In genomic region chr4:118557298-118557851, GRCh38 we compare ENCODE assay signal across 9 cellular contexts.
DNase-seq lines count a peak whose midpoint lies in the region; ATAC-seq and TF ChIP-seq lines count a peak whose summit lies in the region.
"Had no signal": no experiment of that assay in that cellular context is flagged by ENCODE, and none has a peak within 500 bp of the region (broad histone marks: within the 10 kb centered on the region; RNA-seq: fewer than 3 reads in every experiment).

No MANE protein-coding gene starts in this region.

- no peak overlapping the region for H3K27ac Mint-ChIP-seq in activated T-helper 17 cell treated with anti-CD3 and anti-CD28 coated beads, Interleukin-2, amount 50 U/mL, for 72 hours

- H2AK5ac ChIP-seq in IMR-90 (ENCODE audit: low read depth, low read length), result no peak overlapping the region

- H3K9me3 Mint-ChIP-seq in activated T-helper 17 cell treated with anti-CD3 and anti-CD28 coated beads, Interleukin-2, amount 50 U/mL, for 72 hours, result no peaks in the 10 kb centered on the region

- H3K9me1 ChIP-seq in IMR-90 (ENCODE audit: insufficient read depth, low read length), result no peaks in the 10 kb centered on the region

- H3K27ac ChIP-seq in IMR-90 (ENCODE audit: insufficient read depth, low read length) (no peak overlapping the region), RWPE1 (no peak overlapping the region)

- H2BK120ac ChIP-seq in IMR-90 (ENCODE audit: low read depth, low read length), result 0 out of 2 replicates have a peak overlapping the region, but pooled peaks have one; percentile 40

- H3K4me3 ChIP-seq in IMR-90 (ENCODE audit: insufficient read depth, low read depth, low read length) (no peak overlapping the region), fibroblast of villous mesenchyme (ENCODE audit: low read depth, low read length) (no peak overlapping the region)

- no peak overlapping the region for H3K18ac ChIP-seq in IMR-90 (ENCODE audit: low read depth, low read length)

- no peak overlapping the region for H3K14ac ChIP-seq in IMR-90 (replicated peaks; ENCODE audit: low read depth, low read length)

- dilution Hi-C loops in IMR-90 (cut with HindIII; ENCODE audit: low sequenced_read_pairs, unreplicated experiment), result no loop called here

- H2AFZ ChIP-seq in IMR-90 (replicated peaks; ENCODE audit: low read length, poor library complexity), result no peak overlapping the region

- in situ Hi-C loops in IMR-90 (cut with MboI; ENCODE audit: low sequenced_read_pairs), result no loop called here

- H2BK15ac ChIP-seq in IMR-90 (ENCODE audit: low read depth, low read length), result 0 out of 3 replicates have a peak overlapping the region, but pooled peaks have one; percentile 48

- H4K20me1 ChIP-seq in IMR-90 (ENCODE audit: insufficient read depth, low read length), result no peaks in the 10 kb centered on the region

- H3K27me3 ChIP-seq in IMR-90 (ENCODE audit: control insufficient read depth, insufficient read depth, low read length), result no peaks in the 10 kb centered on the region

- no peaks in the 10 kb centered on the region for H3K36me3 Mint-ChIP-seq in activated T-helper 17 cell treated with anti-CD3 and anti-CD28 coated beads, Interleukin-2, amount 50 U/mL, for 72 hours (ENCODE audit: low read depth)

- no peaks in the 10 kb centered on the region for H3K9me3 ChIP-seq in IMR-90 (ENCODE audit: control insufficient read depth, insufficient read depth, low read length)

- H3K79me1 ChIP-seq in IMR-90 (ENCODE audit: low read depth in 1 of 2, low read length in 2 of 2), result no peaks in the 10 kb centered on the region

- DNase-seq in DMS153 (lab: John Stamatoyannopoulos, UW) (peak; percentile 88), IMR-90 (peak; percentile 62), RWPE1 (ENCODE audit: low spot score) (peak; percentile 1), fibroblast of villous mesenchyme (ENCODE audit: low read depth) (peak; percentile 19)
- no peak for DNase-seq in activated CD8-positive, alpha-beta memory T cell treated with anti-CD3 and anti-CD28 coated beads, Interleukin-2, amount 50 U/mL, for 48 hours
- DNase-seq in stimulated activated CD4-positive, alpha-beta T cell treated with anti-CD3 and anti-CD28 coated beads, Interleukin-15, amount 100 ng/mL, for 24 hours, result no peak
- DNase-seq: head of caudate nucleus had no signal

- CTCF ChIA-PET in IMR-90 (lab: Yijun Ruan, JAX), result no interaction called here
- CTCF ChIA-PET in RWPE1 (lab: Yijun Ruan, JAX), result no interaction called here

- H3K4me1 Mint-ChIP-seq in activated T-helper 17 cell treated with anti-CD3 and anti-CD28 coated beads, Interleukin-2, amount 50 U/mL, for 72 hours, result no peaks in the 10 kb centered on the region

- 0 out of 2 replicates have a peak overlapping the region, but pooled peaks have one; percentile 6 for H3K56ac ChIP-seq in IMR-90 (ENCODE audit: extremely low read depth, insufficient read depth, low read length)

- no peak overlapping the region for H2AK9ac ChIP-seq in IMR-90 (replicated peaks; ENCODE audit: low read depth, low read length, poor library complexity)

- POLR2A ChIA-PET in IMR-90 (lab: Charles Lee; ENCODE audit: unreplicated experiment) (no interaction called here), RWPE1 (lab: Yijun Ruan, JAX; ENCODE audit: low non-redundant PET) (no interaction called here)

- H4K5ac ChIP-seq in IMR-90 (ENCODE audit: low read depth, low read length), result no peak overlapping the region

- no peak overlapping the region for H2BK5ac ChIP-seq in IMR-90 (ENCODE audit: low read depth, low read length, poor library complexity, severe bottlenecking)

- WGBS in IMR-90 (ENCODE audit: extremely low coverage in 2 of 2, insufficient read length in 1 of 2), 2 experiments, result 20% methylated on average over 1 of the region's 8 CpGs; no CpG with 5 or more reads in 1 of the 2 experiments

- no peak overlapping the region for H3K4ac ChIP-seq in IMR-90 (ENCODE audit: low read depth, low read length)

- H3K23ac ChIP-seq in IMR-90 (ENCODE audit: low read depth, low read length), result 0 out of 2 replicates have a peak overlapping the region, but pooled peaks have one; percentile 9

- 0 out of 2 replicates have a peak, but pooled peaks have one; percentile 24 for ATAC-seq in IMR-90 (ENCODE audit: low read depth)
- ATAC-seq in HG03565 (IDR thresholded peaks at IDR 0.05; ENCODE audit: unreplicated experiment), result no peak
- ATAC-seq in activated T-helper 17 cell treated with anti-CD3 and anti-CD28 coated beads, Interleukin-2, amount 50 U/mL, for 72 hours (replicated peaks), result no peak

- no peak for TF ChIP-seq POLR2A in IMR-90 (IDR thresholded peaks at IDR 0.05; ENCODE audit: low read depth, low read length)

- no peaks in the 10 kb centered on the region; the same call in 1 of the 2 replicates for H3K4me1 ChIP-seq in IMR-90 (ENCODE audit: control insufficient read depth, insufficient read depth, low read length)

- H4K91ac ChIP-seq in IMR-90 (ENCODE audit: insufficient read depth, low read depth, low read length), result no peak overlapping the region

- BruUV-seq in IMR-90 (replicated peaks; lab: Mats Ljungman, UMichigan), result no TSS peak

- no peaks in the 10 kb centered on the region for H3K36me3 ChIP-seq in IMR-90 (ENCODE audit: control insufficient read depth, insufficient read depth, low read length)

- no peak for TF ChIP-seq RAD21 in IMR-90 (IDR thresholded peaks at IDR 0.05; ENCODE audit: low read length)

- no peak overlapping the region for H4K8ac ChIP-seq in IMR-90 (ENCODE audit: low read depth in 2 of 2, low read length in 2 of 2)

- no peak overlapping the region for H3K4me3 Mint-ChIP-seq in activated T-helper 17 cell treated with anti-CD3 and anti-CD28 coated beads, Interleukin-2, amount 50 U/mL, for 72 hours

- intact Hi-C loops in IMR-90 (cut with micrococcal nuclease), result no loop called here

- H3K4me2 ChIP-seq in IMR-90 (ENCODE audit: low read depth, low read length), result no peak overlapping the region

- H3K27me3 Mint-ChIP-seq in activated T-helper 17 cell treated with anti-CD3 and anti-CD28 coated beads, Interleukin-2, amount 50 U/mL, for 72 hours, result peaks cover 16% of the 10 kb centered on the region

- H2BK20ac ChIP-seq in IMR-90 (ENCODE audit: low read depth, low read length), result 0 out of 2 replicates have a peak overlapping the region, but pooled peaks have one; percentile 45

- H3K9ac ChIP-seq in IMR-90 (ENCODE audit: low read depth, low read length), result no peak overlapping the region

- TF ChIP-seq CTCF in IMR-90 (conservative IDR thresholded peaks at IDR 0.05; ENCODE audit: low read depth, low read length), result no peak
- no peak for TF ChIP-seq CTCF in RWPE1 (conservative IDR thresholded peaks at IDR 0.05; ENCODE audit: low read depth)
- no peak for TF ChIP-seq CTCF in fibroblast of villous mesenchyme (IDR thresholded peaks at IDR 0.05; ENCODE audit: insufficient read depth, low read depth, low read length)

TF ChIP-seq in IMR-90, 13 proteins besides CTCF, POLR2A, EP300 and RAD21:
- TF ChIP-seq NFE2L2 (IDR thresholded peaks at IDR 0.05; ENCODE audit: low read depth, low read length), result no peak
- no peak for TF ChIP-seq BHLHE40 (IDR thresholded peaks at IDR 0.05; ENCODE audit: low read depth, low read length)
- no peak for TF ChIP-seq MAFK (IDR thresholded peaks at IDR 0.05; ENCODE audit: low read depth, low read length)
- TF ChIP-seq MAZ (IDR thresholded peaks at IDR 0.05; ENCODE audit: borderline replicate concordance, low read depth, low read length), result no peak
- TF ChIP-seq RCOR1 (IDR thresholded peaks at IDR 0.05; ENCODE audit: insufficient replicate concordance, low read length), result no peak
- TF ChIP-seq FOS (IDR thresholded peaks at IDR 0.05; ENCODE audit: low read depth, low read length), result no peak
- no peak for TF ChIP-seq RFX5 (IDR thresholded peaks at IDR 0.05; ENCODE audit: low read depth, low read length)
- no peak for TF ChIP-seq MXI1 (IDR thresholded peaks at IDR 0.05; ENCODE audit: borderline replicate concordance, low read depth, low read length)
- TF ChIP-seq CHD1 (IDR thresholded peaks at IDR 0.05; ENCODE audit: low read depth, low read length), result no peak
- no peak for TF ChIP-seq SMC3 (IDR thresholded peaks at IDR 0.05; ENCODE audit: low read depth, low read length)
- TF ChIP-seq, protein P1, sequence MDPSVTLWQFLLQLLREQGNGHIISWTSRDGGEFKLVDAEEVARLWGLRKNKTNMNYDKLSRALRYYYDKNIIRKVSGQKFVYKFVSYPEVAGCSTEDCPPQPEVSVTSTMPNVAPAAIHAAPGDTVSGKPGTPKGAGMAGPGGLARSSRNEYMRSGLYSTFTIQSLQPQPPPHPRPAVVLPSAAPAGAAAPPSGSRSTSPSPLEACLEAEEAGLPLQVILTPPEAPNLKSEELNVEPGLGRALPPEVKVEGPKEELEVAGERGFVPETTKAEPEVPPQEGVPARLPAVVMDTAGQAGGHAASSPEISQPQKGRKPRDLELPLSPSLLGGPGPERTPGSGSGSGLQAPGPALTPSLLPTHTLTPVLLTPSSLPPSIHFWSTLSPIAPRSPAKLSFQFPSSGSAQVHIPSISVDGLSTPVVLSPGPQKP (IDR thresholded peaks at IDR 0.05; ENCODE audit: borderline replicate concordance, low read depth, low read length), result no peak
- no peak for TF ChIP-seq USF2 (IDR thresholded peaks at IDR 0.05; ENCODE audit: low read depth, low read length)
- TF ChIP-seq CEBPB (IDR thresholded peaks at IDR 0.05; ENCODE audit: low read depth, low read length), result no peak

Comparison
In these comparisons a context has a peak if more than half of its experiments do, and no peak if none do; other contexts are left out.
1. DNase-seq: peak in DMS153 (single experiment), IMR-90 (single experiment), RWPE1 (single experiment) and fibroblast of villous mesenchyme (single experiment); none in activated CD8-positive, alpha-beta memory T cell treated with anti-CD3 and anti-CD28 coated beads, Interleukin-2, amount 50 U/mL, for 48 hours (single experiment) and stimulated activated CD4-positive, alpha-beta T cell treated with anti-CD3 and anti-CD28 coated beads, Interleukin-15, amount 100 ng/mL, for 24 hours (single experiment).